In the genomic region with DNA sequence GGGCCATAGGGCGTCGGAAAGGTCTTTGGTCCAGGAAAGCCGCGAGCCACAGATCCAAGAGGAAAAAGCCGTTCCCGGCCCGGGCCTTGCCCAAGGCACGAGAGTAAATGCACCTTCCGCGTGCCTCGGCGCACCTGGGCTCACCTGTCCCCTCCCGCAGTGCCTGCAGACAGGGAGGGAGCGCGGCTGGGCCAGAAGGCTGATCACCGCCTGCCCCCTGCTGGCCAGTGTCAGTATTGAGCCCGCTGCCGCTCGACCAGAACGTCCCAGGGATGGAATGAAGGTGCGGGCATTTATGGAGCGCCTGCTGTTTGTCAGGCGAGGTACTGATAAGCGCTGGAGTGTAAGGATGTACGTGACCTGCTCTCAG, we compare ENCODE assay signal across 8 cellular contexts. TPM values are rescaled to one million over a fixed set of nuclear protein-coding genes. Genes with fewer than 3 reads are reported as not detected.
DNase-seq lines count a peak whose midpoint lies in the region; ATAC-seq and TF ChIP-seq lines count a peak whose summit lies in the region.

No MANE protein-coding gene starts in this region.

- H3K9me3 Mint-ChIP-seq in activated CD4-positive, alpha-beta memory T cell treated with anti-CD3 and anti-CD28 coated beads, Interleukin-2, amount 10 ng/mL, durations not matched to agents 7 days and 5 days = no peaks in the 10 kb centered on the region

- H3K27ac Mint-ChIP-seq in activated CD4-positive, alpha-beta memory T cell treated with anti-CD3 and anti-CD28 coated beads, Interleukin-2, amount 10 ng/mL, durations not matched to agents 7 days and 5 days = no peak overlapping the region

- peak; percentile 73 for ATAC-seq in GM18505 (IDR thresholded peaks at IDR 0.05; ENCODE audit: unreplicated experiment)
- peak; percentile 73 for ATAC-seq in HG03457 (IDR thresholded peaks at IDR 0.05; ENCODE audit: unreplicated experiment)
- no peak for ATAC-seq in GM21529 (IDR thresholded peaks at IDR 0.05; ENCODE audit: unreplicated experiment)

- peak in 1 of 3 donors; percentile 99 for TF ChIP-seq CTCF in lower leg skin (IDR thresholded peaks at IDR 0.05)

- H3K36me3 Mint-ChIP-seq in activated CD4-positive, alpha-beta memory T cell treated with anti-CD3 and anti-CD28 coated beads, Interleukin-2, amount 10 ng/mL, durations not matched to agents 7 days and 5 days (ENCODE audit: low read depth) = no peaks in the 10 kb centered on the region

- H3K4me3 ChIP-seq in lower leg skin (ENCODE audit: low read depth, poor library complexity, severe bottlenecking) = no peak overlapping the region

- DNase-seq in NCI-H69 (lab: John Stamatoyannopoulos, UW) (peak; percentile 85), ecto neural progenitor cell (ENCODE audit: low spot score) (peak; percentile 92), lower leg skin (ENCODE audit: low spot score in 2 of 2) (peak; percentile 87 to 98)
- DNase-seq in activated CD4-positive, alpha-beta memory T cell treated with anti-CD3 and anti-CD28 coated beads, Interleukin-2, amount 10 ng/mL, durations not matched to agents 7 days and 5 days = peak; percentile 86
- peak; percentile 75 to 84 for DNase-seq in stimulated activated CD4-positive, alpha-beta T cell treated with anti-CD3 and anti-CD28 coated beads, Interleukin-4, amount 100 ng/mL, for 4 hours

- H3K4me1 Mint-ChIP-seq in activated CD4-positive, alpha-beta memory T cell treated with anti-CD3 and anti-CD28 coated beads, Interleukin-2, amount 10 ng/mL, durations not matched to agents 7 days and 5 days = peaks cover 12% of the 10 kb centered on the region

- intact Hi-C loops in lower leg skin (cut with DNase I; ENCODE audit: low total_unique reads) = loop anchor here (5.0 kb wide), 2 partner anchors 168 to 227 kb away; no protein-coding TSS in a partner anchor

- POLR2A ChIA-PET in activated CD4-positive, alpha-beta memory T cell treated with anti-CD3 and anti-CD28 coated beads, Interleukin-2, amount 10 ng/mL, durations not matched to agents 7 days and 5 days (lab: Charles Lee) = interaction anchor here (0.6 to 1.1 kb wide), 4 partner anchors 183 to 205 kb away, joined by 3 read pairs; no protein-coding TSS in a partner anchor

- WGBS in lower leg skin, 2 donors = 5% methylated on average over 25 of the region's 25 CpGs

- CTCF ChIA-PET in activated CD4-positive, alpha-beta memory T cell treated with anti-CD3 and anti-CD28 coated beads, Interleukin-2, amount 10 ng/mL, durations not matched to agents 7 days and 5 days (lab: Charles Lee) = interaction anchor here (0.7 to 4.9 kb wide), 18 partner anchors 9 to 375 kb away, joined by 3 to 51 read pairs (median 6); a partner anchor contains a TSS

- H3K4me3 Mint-ChIP-seq in activated CD4-positive, alpha-beta memory T cell treated with anti-CD3 and anti-CD28 coated beads, Interleukin-2, amount 10 ng/mL, durations not matched to agents 7 days and 5 days = peak overlapping the region; percentile 62

- H3K27me3 Mint-ChIP-seq in activated CD4-positive, alpha-beta memory T cell treated with anti-CD3 and anti-CD28 coated beads, Interleukin-2, amount 10 ng/mL, durations not matched to agents 7 days and 5 days = peaks cover 5% of the 10 kb centered on the region

- TF ChIP-seq POLR2A in GM18505 (IDR thresholded peaks at IDR 0.05; ENCODE audit: borderline replicate concordance, extremely low read depth, insufficient read depth, insufficient read length) (no peak), lower leg skin (IDR thresholded peaks at IDR 0.05) (no peak)

RNA-seq across cellular contexts. Expression of a gene that starts 0.7 kb away (rescaled TPM):
- under 1 TPM; 0.65 to 0.68 TPM for total RNA-seq in activated CD4-positive, alpha-beta memory T cell treated with anti-CD3 and anti-CD28 coated beads, Interleukin-2, amount 10 ng/mL, durations not matched to agents 7 days and 5 days
- 100 to 1,000 TPM in 1 of 4 donors, 10 to 100 TPM in 3; 53.3 to 135 (median 66.6) TPM for total RNA-seq in lower leg skin

RNA-seq across cellular contexts. Expression of a gene that starts 22.4 kb away (rescaled TPM):
- total RNA-seq in activated CD4-positive, alpha-beta memory T cell treated with anti-CD3 and anti-CD28 coated beads, Interleukin-2, amount 10 ng/mL, durations not matched to agents 7 days and 5 days = 1 to 10 TPM; 5.9 to 8.7 TPM
- total RNA-seq in lower leg skin = 10 to 100 TPM; 19.3 to 33.1 (median 25.5) TPM

RNA-seq across cellular contexts. Expression of a gene that starts 26.7 kb away (rescaled TPM):
- total RNA-seq in activated CD4-positive, alpha-beta memory T cell treated with anti-CD3 and anti-CD28 coated beads, Interleukin-2, amount 10 ng/mL, durations not matched to agents 7 days and 5 days = not detected
- total RNA-seq in lower leg skin = 1 to 10 TPM; 1.0 to 7.8 (median 5.0) TPM

Comparison
In these comparisons a context has a peak if more than half of its experiments do, and no peak if none do; other contexts are left out.
1. RNA of a gene that starts 0.7 kb away (total RNA-seq): 53.3 to 135 TPM in lower leg skin; 0.65 to 0.68 TPM in activated CD4-positive, alpha-beta memory T cell treated with anti-CD3 and anti-CD28 coated beads, Interleukin-2, amount 10 ng/mL, durations not matched to agents 7 days and 5 days; every median in the first group is over 10 times any median in the second.
2. Peak in every context shown above with its lines, with median percentiles within 50 percentile points of each other: DNase-seq.